In the genomic region with DNA sequence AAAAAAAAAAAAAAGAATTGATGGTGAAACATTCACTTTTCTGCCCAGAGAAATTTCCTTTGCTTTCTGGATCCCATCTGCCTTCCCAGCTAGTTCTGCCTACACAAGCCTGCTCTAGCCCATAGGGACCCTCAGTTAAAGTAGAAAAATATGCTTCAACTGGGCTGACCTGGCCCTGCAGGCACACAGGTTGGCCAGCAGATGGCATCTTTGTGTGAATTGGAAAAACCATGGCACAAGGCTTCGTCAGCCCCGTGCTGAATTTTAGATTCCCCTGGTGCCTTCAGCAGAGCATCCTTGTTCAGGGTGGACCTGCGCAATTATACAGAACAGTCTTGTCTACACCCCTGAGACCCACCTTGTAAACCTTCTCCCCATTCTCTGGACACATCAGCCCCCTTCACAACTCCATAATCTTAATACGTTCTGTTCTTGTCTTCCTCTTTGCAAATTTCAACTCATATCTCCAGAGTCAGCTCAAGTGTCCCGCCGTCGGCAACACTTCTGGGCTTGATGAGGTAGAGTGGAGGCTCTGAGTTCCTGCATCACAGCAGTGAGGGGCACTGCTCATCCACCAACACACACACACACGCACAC, we compare ENCODE assay signal across 8 cellular contexts.
A peak's percentile ranks its signal among the peaks of the same experiment; 100 is the strongest.
DNase-seq lines count a peak whose midpoint lies in the region; ATAC-seq and TF ChIP-seq lines count a peak whose summit lies in the region.

No MANE protein-coding gene starts in this region.

- H3K9me3 ChIP-seq in OCI-LY7 (ENCODE audit: low read length) (no peaks in the 10 kb centered on the region), sigmoid colon (no peaks in the 10 kb centered on the region)

- H3K27ac ChIP-seq in OCI-LY7 (ENCODE audit: low read depth, low read length, poor library complexity, severe bottlenecking) = no peak overlapping the region
- H3K27ac ChIP-seq in sigmoid colon = no peak overlapping the region

- H3K27me3 ChIP-seq in sigmoid colon = peaks cover 0 to 5% (median 0%) of the 10 kb centered on the region in 3 donors

- TF ChIP-seq CTCF in OCI-LY7 (conservative IDR thresholded peaks at IDR 0.05; ENCODE audit: low read length) = peak; percentile 84
- peak in 3 of 4 experiments; percentile 38 to 68 (median 38) for TF ChIP-seq CTCF in sigmoid colon (IDR thresholded peaks at IDR 0.05)

- no peaks in the 10 kb centered on the region for H3K9me2 ChIP-seq in OCI-LY7 (ENCODE audit: insufficient read depth, low read length)

- H3K27ac Mint-ChIP-seq in activated T-helper 2 cell treated with anti-CD3 and anti-CD28 coated beads, Interferon-gamma antibody, Interleukin-2, Interleukin-4, amounts not matched to agents 10 μg/mL and 5 μg/mL and 100 μg/mL, durations not matched to agents 14 hours and 24 hours and 36 hours = no peak overlapping the region

- ATAC-seq in GM18909 (IDR thresholded peaks at IDR 0.05; ENCODE audit: poor library complexity, unreplicated experiment) (peak; percentile 93), HG03108 (IDR thresholded peaks at IDR 0.05; ENCODE audit: unreplicated experiment) (peak; percentile 66)

- no peaks in the 10 kb centered on the region for H3K9me3 Mint-ChIP-seq in activated T-helper 2 cell treated with anti-CD3 and anti-CD28 coated beads, Interferon-gamma antibody, Interleukin-2, Interleukin-4, amounts not matched to agents 10 μg/mL and 5 μg/mL and 100 μg/mL, durations not matched to agents 14 hours and 24 hours and 36 hours

- H4K20me1 ChIP-seq in OCI-LY7 (ENCODE audit: insufficient read depth, low read length) = no peaks in the 10 kb centered on the region

- TF ChIP-seq POLR2A in sigmoid colon (IDR thresholded peaks at IDR 0.05) = no peak

- H3K27me3 Mint-ChIP-seq in activated T-helper 2 cell treated with anti-CD3 and anti-CD28 coated beads, Interferon-gamma antibody, Interleukin-2, Interleukin-4, amounts not matched to agents 10 μg/mL and 5 μg/mL and 100 μg/mL, durations not matched to agents 14 hours and 24 hours and 36 hours (ENCODE audit: low read depth) = peaks cover 19% of the 10 kb centered on the region

- H3K4me1 ChIP-seq in OCI-LY7 (ENCODE audit: insufficient read depth, low read length, poor library complexity, severe bottlenecking) (no peaks in the 10 kb centered on the region), sigmoid colon (no peaks in the 10 kb centered on the region)

- no peaks in the 10 kb centered on the region for H3K79me2 ChIP-seq in OCI-LY7 (ENCODE audit: insufficient read depth, low read depth, low read length)

- CTCF ChIA-PET in OCI-LY7 (lab: Charles Lee; ENCODE audit: unreplicated experiment) = interaction anchor here (1.1 kb wide), 1 partner anchor 19 kb away, joined by 3 read pairs; no protein-coding TSS in a partner anchor

- no TSS peak for BruUV-seq in OCI-LY7 (replicated peaks; lab: Mats Ljungman, UMichigan)

- POLR2A ChIA-PET in OCI-LY7 (lab: Charles Lee) = no interaction called here

- H3K36me3 ChIP-seq in OCI-LY7 (ENCODE audit: insufficient read depth, low read length) (no peaks in the 10 kb centered on the region), sigmoid colon (no peaks in the 10 kb centered on the region)

- no peak overlapping the region for H2AFZ ChIP-seq in OCI-LY7 (ENCODE audit: low read length)

- H3K4me2 ChIP-seq in OCI-LY7 (ENCODE audit: low read length) = no peak overlapping the region

- no peaks in the 10 kb centered on the region for H3K36me3 Mint-ChIP-seq in activated T-helper 2 cell treated with anti-CD3 and anti-CD28 coated beads, Interferon-gamma antibody, Interleukin-2, Interleukin-4, amounts not matched to agents 10 μg/mL and 5 μg/mL and 100 μg/mL, durations not matched to agents 14 hours and 24 hours and 36 hours (ENCODE audit: low read depth)

- H3K4me1 Mint-ChIP-seq in activated T-helper 2 cell treated with anti-CD3 and anti-CD28 coated beads, Interferon-gamma antibody, Interleukin-2, Interleukin-4, amounts not matched to agents 10 μg/mL and 5 μg/mL and 100 μg/mL, durations not matched to agents 14 hours and 24 hours and 36 hours (ENCODE audit: low read depth) = peaks cover 9% of the 10 kb centered on the region

- TF ChIP-seq EP300 in sigmoid colon (IDR thresholded peaks at IDR 0.05) = no peak

- intact Hi-C loops in OCI-LY7 (cut with micrococcal nuclease; ENCODE audit: unreplicated experiment) = loop anchor here (5.0 kb wide), 1 partner anchor 156 kb away; no protein-coding TSS in a partner anchor
- intact Hi-C loops in activated T-helper 2 cell treated with anti-CD3 and anti-CD28 coated beads, Interferon-gamma antibody, Interleukin-2, Interleukin-4, amounts not matched to agents 10 μg/mL and 5 μg/mL and 100 μg/mL, durations not matched to agents 14 hours and 24 hours and 36 hours (cut with micrococcal nuclease) = loop anchor here (5.0 kb wide), 1 partner anchor 156 kb away; no protein-coding TSS in a partner anchor
- intact Hi-C loops in sigmoid colon (cut with DNase I) = no loop called here

- no peak overlapping the region for H3K4me3 ChIP-seq in OCI-LY7 (ENCODE audit: low read depth, low read length, poor library complexity, severe bottlenecking)
- no peak overlapping the region for H3K4me3 ChIP-seq in sigmoid colon

- WGBS in sigmoid colon, 2 donors = 48 to 53% methylated on average over 8 of the region's 8 CpGs

- DNase-seq in COR-L47 (lab: John Stamatoyannopoulos, UW) = peak; percentile 45
- DNase-seq in OCI-LY7 (ENCODE audit: low spot score) = peak; percentile 58
- peak; percentile 32 for DNase-seq in activated T-helper 2 cell treated with anti-CD3 and anti-CD28 coated beads, Interferon-gamma antibody, Interleukin-2, Interleukin-4, amounts not matched to agents 10 μg/mL and 5 μg/mL and 100 μg/mL, durations not matched to agents 14 hours and 24 hours and 36 hours (ENCODE audit: low spot score)
- peak; percentile 51 for DNase-seq in germinal center (ENCODE audit: low spot score)
- DNase-seq in sigmoid colon = no peak
- no peak for DNase-seq in KG1 (lab: John Stamatoyannopoulos, UW)

- H3K4me3 Mint-ChIP-seq in activated T-helper 2 cell treated with anti-CD3 and anti-CD28 coated beads, Interferon-gamma antibody, Interleukin-2, Interleukin-4, amounts not matched to agents 10 μg/mL and 5 μg/mL and 100 μg/mL, durations not matched to agents 14 hours and 24 hours and 36 hours (ENCODE audit: low read depth) = no peak overlapping the region

Comparison
In these comparisons a context has a peak if more than half of its experiments do, and no peak if none do; other contexts are left out.
1. DNase-seq: peak in COR-L47 (single experiment), OCI-LY7 (single experiment), activated T-helper 2 cell treated with anti-CD3 and anti-CD28 coated beads, Interferon-gamma antibody, Interleukin-2, Interleukin-4, amounts not matched to agents 10 μg/mL and 5 μg/mL and 100 μg/mL, durations not matched to agents 14 hours and 24 hours and 36 hours (single experiment) and germinal center (single experiment); none in sigmoid colon (single experiment) and KG1 (single experiment).